In the genomic region with DNA sequence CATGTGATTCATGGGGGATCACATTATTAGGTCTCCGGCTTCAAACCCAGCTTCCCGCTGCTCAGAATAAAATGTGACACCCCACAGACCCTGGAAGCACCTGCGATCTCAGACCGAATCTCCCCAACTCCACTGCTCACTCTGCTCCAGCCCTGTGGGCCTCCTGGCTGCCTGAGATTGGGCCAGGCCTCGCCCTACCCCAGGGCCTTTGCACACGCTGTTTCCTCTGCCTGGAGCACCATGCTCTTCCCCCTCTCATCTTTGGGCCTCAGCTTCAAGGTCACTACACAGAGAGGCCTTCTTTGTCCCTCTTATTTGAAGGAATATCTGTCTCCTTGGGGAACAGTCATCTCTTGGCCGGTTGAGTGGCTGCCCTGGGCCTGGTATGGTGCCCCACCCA, we compare ENCODE assay signal across 14 cellular contexts. TPM values are rescaled to one million over a fixed set of nuclear protein-coding genes. Genes with fewer than 3 reads are reported as not detected.
A peak's percentile ranks its signal among the peaks of the same experiment; 100 is the strongest.
DNase-seq lines count a peak whose midpoint lies in the region; ATAC-seq and TF ChIP-seq lines count a peak whose summit lies in the region.
"Had no signal": no experiment of that assay in that cellular context is flagged by ENCODE, and none has a peak within 500 bp of the region (broad histone marks: within the 10 kb centered on the region; RNA-seq: fewer than 3 reads in every experiment).

No MANE protein-coding gene starts in this region.

- POLR2A ChIA-PET in AG04450 (lab: Yijun Ruan, JAX), result no interaction called here

- peaks cover 4% of the 10 kb centered on the region for H3K27me3 ChIP-seq in AG04450 (ENCODE audit: control insufficient read depth, insufficient read depth, low read length)
- H3K27me3 ChIP-seq in layer of hippocampus (ENCODE audit: control insufficient read depth, insufficient read depth, low read length), result no peaks in the 10 kb centered on the region
- H3K27me3 ChIP-seq in sigmoid colon, result no peaks in the 10 kb centered on the region
- no peaks in the 10 kb centered on the region for H3K27me3 ChIP-seq in effector memory CD4-positive, alpha-beta T cell (replicated peaks; ENCODE audit: control insufficient read depth, insufficient read depth, low read length, poor library complexity, severe bottlenecking)
- H3K27me3 ChIP-seq: SJCRH30 had no signal

- H3K36me3 ChIP-seq in sigmoid colon, result no peaks in the 10 kb centered on the region
- H3K36me3 ChIP-seq in effector memory CD4-positive, alpha-beta T cell (ENCODE audit: control insufficient read depth, insufficient read depth, low read length), result no peaks in the 10 kb centered on the region
- H3K36me3 ChIP-seq: SJCRH30 had no signal

- CTCF ChIA-PET in AG04450 (lab: Charles Lee), result no interaction called here

- H3K9me3 ChIP-seq in AG04450 (ENCODE audit: control insufficient read depth, insufficient read depth, low read length), result peaks cover 23% of the 10 kb centered on the region
- H3K9me3 ChIP-seq in sigmoid colon, result no peaks in the 10 kb centered on the region
- H3K9me3 ChIP-seq in effector memory CD4-positive, alpha-beta T cell (ENCODE audit: control insufficient read depth, low read length), result no peaks in the 10 kb centered on the region
- H3K9me3 ChIP-seq: SJCRH30 had no signal

- TF ChIP-seq CTCF in AG04450 (IDR thresholded peaks at IDR 0.05; ENCODE audit: low read depth, low read length), result no peak
- no peak for TF ChIP-seq CTCF in sigmoid colon (IDR thresholded peaks at IDR 0.05)

- H3K27ac Mint-ChIP-seq in activated T-helper 17 cell treated with anti-CD3 and anti-CD28 coated beads, Interleukin-2, amount 50 U/mL, for 72 hours, result peak overlapping the region; percentile 46

- TF ChIP-seq POLR2A in sigmoid colon (IDR thresholded peaks at IDR 0.05), result no peak

- intact Hi-C loops in sigmoid colon (cut with DNase I), result loop anchor here (1.0 to 2.0 kb wide), 2 partner anchors 29 to 48 kb away; no protein-coding TSS in a partner anchor

- H3K27me3 Mint-ChIP-seq in activated T-helper 17 cell treated with anti-CD3 and anti-CD28 coated beads, Interleukin-2, amount 50 U/mL, for 72 hours, result no peaks in the 10 kb centered on the region

- H3K4me1 ChIP-seq in sigmoid colon, result peaks cover 0 to 96% (median 88%) of the 10 kb centered on the region in 4 donors
- peaks cover 10% of the 10 kb centered on the region for H3K4me1 ChIP-seq in effector memory CD4-positive, alpha-beta T cell (ENCODE audit: control insufficient read depth, insufficient read depth, low read length, poor library complexity, severe bottlenecking)

- H3K4me3 Mint-ChIP-seq in activated T-helper 17 cell treated with anti-CD3 and anti-CD28 coated beads, Interleukin-2, amount 50 U/mL, for 72 hours, result no peak overlapping the region

- peaks cover 5% of the 10 kb centered on the region for H3K4me1 Mint-ChIP-seq in activated T-helper 17 cell treated with anti-CD3 and anti-CD28 coated beads, Interleukin-2, amount 50 U/mL, for 72 hours

- H3K9me3 Mint-ChIP-seq in activated T-helper 17 cell treated with anti-CD3 and anti-CD28 coated beads, Interleukin-2, amount 50 U/mL, for 72 hours, result no peaks in the 10 kb centered on the region

- H3K27ac ChIP-seq in AG04450 (ENCODE audit: low read depth, low read length) (peak overlapping the region; percentile 61), layer of hippocampus (ENCODE audit: low read depth, low read length) (peak overlapping the region; percentile 92), sigmoid colon (peak overlapping the region; percentile 93 to 99 (median 95))
- no peak overlapping the region for H3K27ac ChIP-seq in effector memory CD4-positive, alpha-beta T cell (ENCODE audit: insufficient read depth, low read length, poor library complexity, severe bottlenecking)

- TF ChIP-seq EP300 in sigmoid colon (IDR thresholded peaks at IDR 0.05), result no peak

- WGBS in sigmoid colon, 2 donors, result 84 to 92% methylated on average over 7 of the region's 7 CpGs

- no peaks in the 10 kb centered on the region for H3K36me3 Mint-ChIP-seq in activated T-helper 17 cell treated with anti-CD3 and anti-CD28 coated beads, Interleukin-2, amount 50 U/mL, for 72 hours (ENCODE audit: low read depth)

- H3K4me3 ChIP-seq in AG04450 (ENCODE audit: low read depth, low read length), result no peak overlapping the region
- no peak overlapping the region for H3K4me3 ChIP-seq in sigmoid colon
- H3K4me3 ChIP-seq in effector memory CD4-positive, alpha-beta T cell (ENCODE audit: insufficient read depth, low read depth, low read length, poor library complexity, severe bottlenecking), result no peak overlapping the region
- H3K4me3 ChIP-seq: GM12878, SJCRH30 had no signal

- DNase-seq in AG04450 (ENCODE audit: low read depth, low spot score), result no peak
- DNase-seq in sigmoid colon, result no peak
- no peak for DNase-seq in NCI-H446 treated with DMSO at 0.1 percent for 48 hours (lab: John Stamatoyannopoulos, UW)
- DNase-seq in effector memory CD4-positive, alpha-beta T cell, result no peak
- DNase-seq in cerebellum (ENCODE audit: low spot score), result no peak
- no peak for DNase-seq in A172 (ENCODE audit: low spot score)
- DNase-seq: activated T-cell treated with anti-CD3 and anti-CD28 coated beads, Interleukin-2, amount 50 U/mL, for 48 hours; DND-41; erythroblast; Karpas-422; SJCRH30 had no signal

- no peak for ATAC-seq in activated T-helper 17 cell treated with anti-CD3 and anti-CD28 coated beads, Interleukin-2, amount 50 U/mL, for 72 hours (replicated peaks)
- ATAC-seq: GM12878 had no signal

RNA-seq across cellular contexts. Expression of a gene that starts 48.8 kb away (rescaled TPM):
- polyA plus RNA-seq in AG04450 (2011; rRNA removed) (5.2 and 8.2 TPM in 2 replicates), sigmoid colon (10 to 100 TPM; 31.4 to 59.9 (median 34.8) TPM)
- 3.8 and 4.0 TPM in 2 replicates for polyA minus RNA-seq in AG04450 (2011; rRNA and poly(A)+ RNA removed)
- total RNA-seq in activated T-helper 17 cell treated with anti-CD3 and anti-CD28 coated beads, Interleukin-2, amount 50 U/mL, for 72 hours, result 10 to 100 TPM; 63.0 to 64.3 TPM
- total RNA-seq in sigmoid colon (10 to 100 TPM; 48.5 to 94.2 (median 78.8) TPM), cerebellum (11.4 TPM)
- total RNA-seq in A172 (2014; rRNA removed; shearing (Covaris generic)), result 41.4 and 53.5 TPM in 2 replicates
